Comparison of ENCODE assay signal across 28 cellular contexts in the genomic region with DNA sequence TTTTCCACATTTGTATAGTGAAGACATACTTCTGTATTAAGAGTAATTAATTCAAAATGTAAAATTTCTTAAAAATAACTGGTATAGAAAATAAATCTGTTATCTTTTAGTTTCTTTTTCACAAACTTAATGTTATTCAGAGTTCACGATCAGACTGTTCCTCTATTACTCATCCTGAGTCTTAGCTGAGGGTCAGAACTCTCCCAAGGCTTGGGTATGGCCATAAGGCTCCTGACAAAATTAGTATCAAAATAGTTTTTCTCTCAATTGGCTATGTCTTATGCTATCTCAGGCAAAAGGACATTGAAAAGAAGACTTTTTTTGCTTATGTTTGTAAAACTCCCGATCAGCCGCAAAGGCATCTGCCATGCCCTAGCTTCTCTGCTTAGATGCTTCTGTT. TPM values are rescaled to one million over a fixed set of nuclear protein-coding genes. Genes with fewer than 3 reads are reported as not detected.
DNase-seq lines count a peak whose midpoint lies in the region; ATAC-seq and TF ChIP-seq lines count a peak whose summit lies in the region.
"Had no signal": no experiment of that assay in that cellular context is flagged by ENCODE, and none has a peak within 500 bp of the region (broad histone marks: within the 10 kb centered on the region; RNA-seq: fewer than 3 reads in every experiment).

No MANE protein-coding gene starts in this region.

- peak overlapping the region; percentile 30 for H3K27ac ChIP-seq in left ventricle myocardium inferior (replicated peaks)
- H3K27ac ChIP-seq: 22Rv1, C4-2B, SK-N-MC had no signal

- POLR2A ChIA-PET in MCF 10A (lab: Yijun Ruan, JAX), result interaction anchor here (0.6 to 7.5 kb wide), 4 partner anchors 9 to 631 kb away, joined by 3 to 96 read pairs (median 3); no protein-coding TSS in a partner anchor

- H3K4me3 ChIP-seq in left ventricle myocardium inferior, result no peak overlapping the region
- H3K4me3 ChIP-seq in fibroblast of villous mesenchyme (ENCODE audit: low read depth, low read length), result no peak overlapping the region
- H3K4me3 ChIP-seq: SK-N-MC had no signal

- H3K9me3 ChIP-seq in left ventricle myocardium inferior (replicated peaks), result no peaks in the 10 kb centered on the region

- no peak for DNase-seq in left ventricle myocardium inferior
- no peak for DNase-seq in cardiac septum (ENCODE audit: low spot score)
- peak; percentile 7 for DNase-seq in brain pericyte (ENCODE audit: low read depth, low spot score)
- DNase-seq in fibroblast of villous mesenchyme (ENCODE audit: low read depth), result peak; percentile 26
- no peak for DNase-seq in NCI-H748 (lab: John Stamatoyannopoulos, UW; ENCODE audit: unreplicated experiment)
- no peak for DNase-seq in ureter (ENCODE audit: low spot score)
- no peak for DNase-seq in MCF 10A (ENCODE audit: unreplicated experiment)
- DNase-seq: CD8-positive, alpha-beta memory T cell; DMS 273 treated with DMSO at 0.1 percent for 48 hours; DMS79; EL; GF-D8; H7; KG1; NCI-H1092; NCI-H1417 treated with DMSO at 0.1 percent for 48 hours; NCI-H1694 treated with DMSO at 0.1 percent for 48 hours; NCI-H2081 treated with DMSO at 0.1 percent for 48 hours; NCI-H2171; NCI-H226; NCI-H524; NCI-H774; SIG-M5 had no signal

- H3K4me1 Mint-ChIP-seq in MCF 10A (ENCODE audit: insufficient read depth, unreplicated experiment), result peaks cover 15% of the 10 kb centered on the region
- H3K4me1 Mint-ChIP-seq: B cell had no signal

- H3K36me3 Mint-ChIP-seq in MCF 10A (ENCODE audit: insufficient read depth, unreplicated experiment), result no peaks in the 10 kb centered on the region

- peaks cover 10% of the 10 kb centered on the region for H3K4me1 ChIP-seq in left ventricle myocardium inferior

- H3K9me3 Mint-ChIP-seq in MCF 10A (ENCODE audit: unreplicated experiment), result no peaks in the 10 kb centered on the region
- H3K9me3 Mint-ChIP-seq: CD8-positive, alpha-beta memory T cell had no signal

- H3K4me3 Mint-ChIP-seq in MCF 10A (ENCODE audit: unreplicated experiment), result no peak overlapping the region
- H3K4me3 Mint-ChIP-seq: B cell; CD8-positive, alpha-beta memory T cell had no signal

- no peak for ATAC-seq in GM18858 (IDR thresholded peaks at IDR 0.05; ENCODE audit: unreplicated experiment)

- CTCF ChIA-PET in MCF 10A (lab: Yijun Ruan, JAX), result interaction anchor here (1.0 kb wide), 1 partner anchor 13 kb away, joined by 3 read pairs; no protein-coding TSS in a partner anchor

- H3K27ac Mint-ChIP-seq in MCF 10A (ENCODE audit: low read depth, unreplicated experiment), result no peak overlapping the region
- H3K27ac Mint-ChIP-seq: B cell; CD8-positive, alpha-beta memory T cell had no signal

- H3K27me3 Mint-ChIP-seq in MCF 10A (ENCODE audit: insufficient read depth, unreplicated experiment), result no peaks in the 10 kb centered on the region
- H3K27me3 Mint-ChIP-seq: B cell; CD8-positive, alpha-beta memory T cell had no signal

- TF ChIP-seq CTCF in left ventricle myocardium inferior (IDR thresholded peaks at IDR 0.05; ENCODE audit: borderline replicate concordance) (no peak), fibroblast of villous mesenchyme (IDR thresholded peaks at IDR 0.05; ENCODE audit: insufficient read depth, low read depth, low read length) (no peak), MCF 10A (IDR thresholded peaks at IDR 0.05; ENCODE audit: unreplicated experiment) (no peak)

- intact Hi-C loops in left ventricle myocardium inferior (cut with micrococcal nuclease) (no loop called here), cardiac septum (cut with DNase I) (no loop called here), MCF 10A (cut with micrococcal nuclease) (no loop called here)

- no peaks in the 10 kb centered on the region for H3K27me3 ChIP-seq in left ventricle myocardium inferior (ENCODE audit: low read depth)

- H3K36me3 ChIP-seq in left ventricle myocardium inferior, result no peaks in the 10 kb centered on the region

- no TSS peak for BruUV-seq in MCF 10A (replicated peaks; lab: Mats Ljungman, UMichigan)

RNA-seq across cellular contexts. Expression of gene NAB1, which starts 56.1 kb away (rescaled TPM):
- total RNA-seq in left ventricle myocardium inferior, result 30.2 TPM
- total RNA-seq in cardiac septum, result 35.4 TPM
- total RNA-seq in fibroblast of villous mesenchyme, result 32.2 and 54.8 TPM in 2 replicates
- 49.7 TPM for total RNA-seq in ureter
- 40.3 and 48.5 TPM in 2 replicates for total RNA-seq in MCF 10A (2022)

RNA-seq across cellular contexts. Expression of gene NEMP2, which starts 58.3 kb away (rescaled TPM):
- 1.5 TPM for total RNA-seq in left ventricle myocardium inferior
- total RNA-seq in cardiac septum, result 3.6 TPM
- 3.9 and 5.6 TPM in 2 replicates for total RNA-seq in fibroblast of villous mesenchyme
- 8.2 TPM for total RNA-seq in ureter
- total RNA-seq in MCF 10A (2022), result 34.2 and 46.0 TPM in 2 replicates

Comparison
In these comparisons a context has a peak if more than half of its experiments do, and no peak if none do; other contexts are left out.
1. DNase-seq: peak in brain pericyte (single experiment) and fibroblast of villous mesenchyme (single experiment); none in left ventricle myocardium inferior (single experiment), cardiac septum (single experiment), NCI-H748 (single experiment), ureter (single experiment) and MCF 10A (single experiment).